ENCODE assay signal across 1 cellular context in genomic region chr7:135335628-135336139, GRCh38.
TF ChIP-seq lines count a peak whose summit lies in the region.

No MANE protein-coding gene starts in this region.

TF ChIP-seq in HepG2, 621 proteins besides CTCF, POLR2A, EP300 and RAD21 (continued from another document and continues in another):
- TF ChIP-seq PBX3 (CRISPR knock-in tag; IDR thresholded peaks at IDR 0.05; ENCODE audit: borderline replicate concordance) (no peak), ERF (CRISPR knock-in tag; IDR thresholded peaks at IDR 0.05) (peak; percentile 83; the same call in 1 of the 2 replicates), NR0B2 (CRISPR knock-in tag; IDR thresholded peaks at IDR 0.05) (peak; percentile 81), ZNF781 (CRISPR knock-in tag; IDR thresholded peaks at IDR 0.05; ENCODE audit: borderline replicate concordance, not compliant biosample characterization) (peak; percentile 31), PCBP1 (IDR thresholded peaks at IDR 0.05; ENCODE audit: borderline replicate concordance, low read depth, low read length) (no peak), HMG20A (CRISPR knock-in tag; IDR thresholded peaks at IDR 0.05; ENCODE audit: borderline replicate concordance) (no peak), GMEB2 (CRISPR knock-in tag; IDR thresholded peaks at IDR 0.05; ENCODE audit: low read depth) (no peak), ZNF644 (CRISPR knock-in tag; IDR thresholded peaks at IDR 0.05; ENCODE audit: low read depth) (peak; percentile 77; the same call in 1 of the 2 replicates), CSRNP1 (CRISPR knock-in tag; IDR thresholded peaks at IDR 0.05) (peak; percentile 70), MBNL3 (CRISPR knock-in tag; conservative IDR thresholded peaks at IDR 0.05) (no peak), JUNB (CRISPR knock-in tag; IDR thresholded peaks at IDR 0.05; ENCODE audit: borderline replicate concordance) (no peak), NR2C2 (CRISPR knock-in tag; IDR thresholded peaks at IDR 0.05; ENCODE audit: borderline replicate concordance) (no peak), KDM6A (CRISPR knock-in tag; IDR thresholded peaks at IDR 0.05; ENCODE audit: low read depth) (no peak), NCOR1 (IDR thresholded peaks at IDR 0.05; ENCODE audit: borderline replicate concordance, low read length) (no peak), ZNF101 (CRISPR knock-in tag; IDR thresholded peaks at IDR 0.05; ENCODE audit: borderline replicate concordance, low read depth) (no peak), SNAPC5 (CRISPR knock-in tag; IDR thresholded peaks at IDR 0.05; ENCODE audit: borderline replicate concordance) (peak; percentile 87; the same call in 1 of the 2 replicates), FLYWCH1 (CRISPR knock-in tag; IDR thresholded peaks at IDR 0.05) (0 out of 2 replicates have a peak, but pooled peaks have one; percentile 57), FOSL2 (CRISPR knock-in tag; IDR thresholded peaks at IDR 0.05) (peak; percentile 54), SSRP1 (CRISPR knock-in tag; IDR thresholded peaks at IDR 0.05) (no peak), NCOA5 (CRISPR knock-in tag; IDR thresholded peaks at IDR 0.05) (no peak), ZNF609 (CRISPR knock-in tag; IDR thresholded peaks at IDR 0.05; ENCODE audit: borderline replicate concordance) (no peak), CHD4 (IDR thresholded peaks at IDR 0.05; ENCODE audit: borderline replicate concordance, low read length) (no peak), THAP7 (CRISPR knock-in tag; IDR thresholded peaks at IDR 0.05) (peak; percentile 77; the same call in 1 of the 2 replicates), MYPOP (CRISPR knock-in tag; IDR thresholded peaks at IDR 0.05) (no peak), RBM39 (IDR thresholded peaks at IDR 0.05; ENCODE audit: low read depth, low read length, poor library complexity, severe bottlenecking) (no peak), SIN3B (IDR thresholded peaks at IDR 0.05; ENCODE audit: low read length) (no peak), ZNF800 (CRISPR knock-in tag; IDR thresholded peaks at IDR 0.05) (no peak), HDAC6 (IDR thresholded peaks at IDR 0.05; ENCODE audit: low read depth, low read length) (no peak), HNF4G (IDR thresholded peaks at IDR 0.05; ENCODE audit: borderline replicate concordance, low read depth, low read length) (no peak), HNF4G (CRISPR knock-in tag; IDR thresholded peaks at IDR 0.05; ENCODE audit: borderline replicate concordance, low read depth) (no peak), ZNF350 (CRISPR knock-in tag; IDR thresholded peaks at IDR 0.05; ENCODE audit: borderline replicate concordance, low read depth) (0 out of 2 replicates have a peak, but pooled peaks have one; percentile 47), NFAT5 (CRISPR knock-in tag; IDR thresholded peaks at IDR 0.05) (no peak; the same call in 1 of the 2 replicates), ZNF597 (CRISPR knock-in tag; IDR thresholded peaks at IDR 0.05) (no peak)
